Comparison of ENCODE assay signal across 15 cellular contexts in genomic region chr5:160441352-160441781, GRCh38. TPM values are rescaled to one million over a fixed set of nuclear protein-coding genes. Genes with fewer than 3 reads are reported as not detected.
DNase-seq lines count a peak whose midpoint lies in the region; ATAC-seq and TF ChIP-seq lines count a peak whose summit lies in the region.
"Had no signal": no experiment of that assay in that cellular context is flagged by ENCODE, and none has a peak within 500 bp of the region (broad histone marks: within the 10 kb centered on the region; RNA-seq: fewer than 3 reads in every experiment).

No MANE protein-coding gene starts in this region.

- TF ChIP-seq CTCF in activated CD8-positive, alpha-beta T cell treated with anti-CD3 and anti-CD28 coated beads for 36 hours (IDR thresholded peaks at IDR 0.05): no peak
- TF ChIP-seq CTCF in HFFc6 (IDR thresholded peaks at IDR 0.05): no peak

- H3K27me3 Mint-ChIP-seq in activated CD8-positive, alpha-beta T cell treated with anti-CD3 and anti-CD28 coated beads for 36 hours: no peaks in the 10 kb centered on the region
- peaks cover 4% of the 10 kb centered on the region for H3K27me3 Mint-ChIP-seq in activated CD8-positive, alpha-beta T cell treated with anti-CD3 and anti-CD28 coated beads, Interleukin-2, amount 10 ng/mL, durations not matched to agents 7 days and 5 days (ENCODE audit: low read depth)
- peaks cover 6% of the 10 kb centered on the region for H3K27me3 Mint-ChIP-seq in HFFc6 (ENCODE audit: insufficient read depth)
- H3K27me3 Mint-ChIP-seq: IgD-negative memory B cell, naive B cell had no signal

- H3K4me1 Mint-ChIP-seq in activated CD8-positive, alpha-beta T cell treated with anti-CD3 and anti-CD28 coated beads for 36 hours (ENCODE audit: low read depth): peaks cover 67% of the 10 kb centered on the region
- peaks cover 41% of the 10 kb centered on the region for H3K4me1 Mint-ChIP-seq in activated CD8-positive, alpha-beta T cell treated with anti-CD3 and anti-CD28 coated beads, Interleukin-2, amount 10 ng/mL, durations not matched to agents 7 days and 5 days (ENCODE audit: low read depth)
- peaks cover 22% of the 10 kb centered on the region for H3K4me1 Mint-ChIP-seq in HFFc6 (ENCODE audit: low read depth)

- ATAC-seq in activated CD8-positive, alpha-beta T cell treated with anti-CD3 and anti-CD28 coated beads for 36 hours: no peak
- no peak for ATAC-seq in activated CD8-positive, alpha-beta T cell treated with anti-CD3 and anti-CD28 coated beads, Interleukin-2, amount 10 ng/mL, durations not matched to agents 7 days and 5 days
- ATAC-seq in GM21528 (IDR thresholded peaks at IDR 0.05; ENCODE audit: low FRiP score, unreplicated experiment) (peak; percentile 26), HG03442 (IDR thresholded peaks at IDR 0.05; ENCODE audit: unreplicated experiment) (peak; percentile 22), GM19324 (IDR thresholded peaks at IDR 0.05; ENCODE audit: low FRiP score, unreplicated experiment) (no peak), GM21526 (IDR thresholded peaks at IDR 0.05; ENCODE audit: low FRiP score, unreplicated experiment) (no peak)

- H3K9me3 Mint-ChIP-seq in activated CD8-positive, alpha-beta T cell treated with anti-CD3 and anti-CD28 coated beads for 36 hours: no peaks in the 10 kb centered on the region
- H3K9me3 Mint-ChIP-seq in activated CD8-positive, alpha-beta T cell treated with anti-CD3 and anti-CD28 coated beads, Interleukin-2, amount 10 ng/mL, durations not matched to agents 7 days and 5 days (ENCODE audit: insufficient read depth): no peaks in the 10 kb centered on the region
- no peaks in the 10 kb centered on the region for H3K9me3 Mint-ChIP-seq in HFFc6
- H3K9me3 Mint-ChIP-seq: IgD-negative memory B cell, naive B cell had no signal

- CTCF ChIA-PET in activated CD8-positive, alpha-beta T cell treated with anti-CD3 and anti-CD28 coated beads for 36 hours (lab: Charles Lee): interaction anchor here (0.8 to 7.7 kb wide), 5 partner anchors 17 to 67 kb away, joined by 5 to 195 read pairs (median 76); no protein-coding TSS in a partner anchor
- CTCF ChIA-PET in activated CD8-positive, alpha-beta T cell treated with anti-CD3 and anti-CD28 coated beads, Interleukin-2, amount 10 ng/mL, durations not matched to agents 7 days and 5 days (lab: Charles Lee): interaction anchor here (3.9 to 7.7 kb wide), 7 partner anchors 11 to 66 kb away, joined by 22 to 295 read pairs (median 122); partner anchors contain the start of genes PTTG1 and SLU7

- no peak overlapping the region for H3K4me3 Mint-ChIP-seq in activated CD8-positive, alpha-beta T cell treated with anti-CD3 and anti-CD28 coated beads for 36 hours
- H3K4me3 Mint-ChIP-seq in activated CD8-positive, alpha-beta T cell treated with anti-CD3 and anti-CD28 coated beads, Interleukin-2, amount 10 ng/mL, durations not matched to agents 7 days and 5 days: no peak overlapping the region
- no peak overlapping the region for H3K4me3 Mint-ChIP-seq in HFFc6
- H3K4me3 Mint-ChIP-seq: IgD-negative memory B cell had no signal

- no peak for DNase-seq in activated CD8-positive, alpha-beta T cell treated with anti-CD3 and anti-CD28 coated beads for 36 hours
- no peak for DNase-seq in activated CD8-positive, alpha-beta T cell treated with anti-CD3 and anti-CD28 coated beads, Interleukin-2, amount 10 ng/mL, durations not matched to agents 7 days and 5 days
- DNase-seq in kidney tubule cell (ENCODE audit: low spot score) (peak; percentile 57), HFFc6 (no peak)
- DNase-seq: ACHN, anterior cingulate cortex, kidney, naive B cell, NCI-H2029, testis had no signal

- H3K36me3 Mint-ChIP-seq in activated CD8-positive, alpha-beta T cell treated with anti-CD3 and anti-CD28 coated beads for 36 hours (ENCODE audit: low read depth): no peaks in the 10 kb centered on the region
- H3K36me3 Mint-ChIP-seq in activated CD8-positive, alpha-beta T cell treated with anti-CD3 and anti-CD28 coated beads, Interleukin-2, amount 10 ng/mL, durations not matched to agents 7 days and 5 days (ENCODE audit: low read depth): no peaks in the 10 kb centered on the region
- no peaks in the 10 kb centered on the region for H3K36me3 Mint-ChIP-seq in HFFc6 (ENCODE audit: low read depth)
- H3K36me3 Mint-ChIP-seq: IgD-negative memory B cell, naive B cell had no signal

- H3K27ac Mint-ChIP-seq in activated CD8-positive, alpha-beta T cell treated with anti-CD3 and anti-CD28 coated beads for 36 hours: peak overlapping the region; percentile 43
- H3K27ac Mint-ChIP-seq in activated CD8-positive, alpha-beta T cell treated with anti-CD3 and anti-CD28 coated beads, Interleukin-2, amount 10 ng/mL, durations not matched to agents 7 days and 5 days: no peak overlapping the region
- H3K27ac Mint-ChIP-seq in HFFc6: no peak overlapping the region
- H3K27ac Mint-ChIP-seq: IgD-negative memory B cell, naive B cell had no signal

- POLR2A ChIA-PET in activated CD8-positive, alpha-beta T cell treated with anti-CD3 and anti-CD28 coated beads for 36 hours (lab: Charles Lee): interaction anchor here (1.0 to 1.6 kb wide), 2 partner anchors 13 to 26 kb away, joined by 3 to 9 read pairs; no protein-coding TSS in a partner anchor
- POLR2A ChIA-PET in activated CD8-positive, alpha-beta T cell treated with anti-CD3 and anti-CD28 coated beads, Interleukin-2, amount 10 ng/mL, durations not matched to agents 7 days and 5 days (lab: Charles Lee): interaction anchor here (0.6 to 6.5 kb wide), 3 partner anchors 26 to 184 kb away, joined by 3 to 34 read pairs (median 3); no protein-coding TSS in a partner anchor

- intact Hi-C loops in activated CD8-positive, alpha-beta T cell treated with anti-CD3 and anti-CD28 coated beads for 36 hours (cut with micrococcal nuclease): no loop called here

RNA-seq across cellular contexts. Expression of gene PTTG1, which starts 19.7 kb away (rescaled TPM):
- total RNA-seq in activated CD8-positive, alpha-beta T cell treated with anti-CD3 and anti-CD28 coated beads for 36 hours: 100 to 1,000 TPM; 132 to 139 TPM
- 100 to 1,000 TPM; 138 to 140 TPM for total RNA-seq in activated CD8-positive, alpha-beta T cell treated with anti-CD3 and anti-CD28 coated beads, Interleukin-2, amount 10 ng/mL, durations not matched to agents 7 days and 5 days
- 100 to 1,000 TPM in 5 of 6 experiments, 10 to 100 TPM in 1; 83.4 to 213 (median 194) TPM for total RNA-seq in HFFc6 (2021; fragmentation: NEBNext Ultra II Directional; extraction: Animal tissue kit (Norgen Biotek cat#: 25700))

RNA-seq across cellular contexts. Expression of gene SLU7, which starts 22.5 kb away (rescaled TPM):
- 10 to 100 TPM; 38.4 to 40.9 TPM for total RNA-seq in activated CD8-positive, alpha-beta T cell treated with anti-CD3 and anti-CD28 coated beads for 36 hours
- 10 to 100 TPM; 41.0 to 46.9 TPM for total RNA-seq in activated CD8-positive, alpha-beta T cell treated with anti-CD3 and anti-CD28 coated beads, Interleukin-2, amount 10 ng/mL, durations not matched to agents 7 days and 5 days
- total RNA-seq in HFFc6 (2021; fragmentation: NEBNext Ultra II Directional; extraction: Animal tissue kit (Norgen Biotek cat#: 25700)): 10 to 100 TPM; 32.1 to 47.3 (median 42.1) TPM

RNA-seq across cellular contexts. Expression of gene FAM200C, which starts 41.5 kb away (rescaled TPM):
- under 1 TPM; 0.83 to 0.97 TPM for total RNA-seq in activated CD8-positive, alpha-beta T cell treated with anti-CD3 and anti-CD28 coated beads for 36 hours
- under 1 TPM; 0.29 to 0.45 TPM for total RNA-seq in activated CD8-positive, alpha-beta T cell treated with anti-CD3 and anti-CD28 coated beads, Interleukin-2, amount 10 ng/mL, durations not matched to agents 7 days and 5 days
- total RNA-seq in HFFc6 (2021; fragmentation: NEBNext Ultra II Directional; extraction: Animal tissue kit (Norgen Biotek cat#: 25700)): 1 to 10 TPM; 1.9 to 3.0 (median 2.6) TPM

Comparison
In these comparisons a context has a peak if more than half of its experiments do, and no peak if none do; other contexts are left out.
1. ATAC-seq: peak in GM21528 (single experiment) and HG03442 (single experiment); none in activated CD8-positive, alpha-beta T cell treated with anti-CD3 and anti-CD28 coated beads for 36 hours (single experiment), activated CD8-positive, alpha-beta T cell treated with anti-CD3 and anti-CD28 coated beads, Interleukin-2, amount 10 ng/mL, durations not matched to agents 7 days and 5 days (single experiment), GM19324 (single experiment) and GM21526 (single experiment).